ENCODE assay signal across 8 cellular contexts in genomic region chrX:53433651-53434639, GRCh38. TPM values are rescaled to one million over a fixed set of nuclear protein-coding genes. Genes with fewer than 3 reads are reported as not detected.
DNase-seq lines count a peak whose midpoint lies in the region; ATAC-seq, FAIRE-seq and TF ChIP-seq lines count a peak whose summit lies in the region.

Gene HSD17B10, minus strand, starts transcription at chrX:53434370. Its CDS starts 25 bp downstream, at chrX:53434345.

- H3K27me3 ChIP-seq in A673 (replicated peaks; ENCODE audit: insufficient read depth, low read depth, low read length, poor library complexity) (peaks cover 14% of the 10 kb centered on the region), bronchial epithelial cell (ENCODE audit: control insufficient read depth, insufficient read depth, low read length) (no peaks in the 10 kb centered on the region), smooth muscle cell (ENCODE audit: low read depth) (no peaks in the 10 kb centered on the region)

- H3K4me2 ChIP-seq in smooth muscle cell, result peak within 1 kb of the TSS; percentile 87

- H4K20me1 ChIP-seq in smooth muscle cell (ENCODE audit: low read depth), result no peaks in the 10 kb centered on the region

- no TSS peak for BruUV-seq in A673 (replicated peaks; lab: Mats Ljungman, UMichigan)

- DNase-seq in A673 (ENCODE audit: low spot score), result peak; percentile 92
- DNase-seq in NCI-H2227 treated with DMSO at 0.1 percent for 48 hours (lab: John Stamatoyannopoulos, UW), result peak; percentile 93
- DNase-seq in bronchial epithelial cell (ENCODE audit: low read depth), result peak; percentile 64
- DNase-seq in iPS-NIHi11 (ENCODE audit: low spot score), result peak; percentile 92
- DNase-seq in smooth muscle cell (lab: John Stamatoyannopoulos, UW; ENCODE audit: unreplicated experiment), result peak; percentile 28

- no peak for FAIRE-seq in bronchial epithelial cell (lab: Jason Lieb, UNC)

- POLR2A ChIA-PET in A673 (lab: Charles Lee; ENCODE audit: low non-redundant PET), result no interaction called here

- H3K79me2 ChIP-seq in smooth muscle cell (ENCODE audit: low read depth), result no peaks in the 10 kb centered on the region

- H3F3A ChIP-seq in smooth muscle cell (ENCODE audit: low read depth), result no peaks in the 10 kb centered on the region

- TF ChIP-seq CTCF in A673 (conservative IDR thresholded peaks at IDR 0.05; ENCODE audit: low read depth, low read length) (no peak), WI38 (IDR thresholded peaks at IDR 0.05; ENCODE audit: low read depth, low read length) (no peak), bronchial epithelial cell (IDR thresholded peaks at IDR 0.05; ENCODE audit: insufficient read depth, low read length, severe bottlenecking) (no peak), smooth muscle cell (IDR thresholded peaks at IDR 0.05; ENCODE audit: borderline replicate concordance, insufficient read depth, poor library complexity, severe bottlenecking) (no peak)

- H3K36me3 ChIP-seq in A673 (ENCODE audit: insufficient read depth, low read length, poor library complexity, severe bottlenecking) (no peaks in the 10 kb centered on the region), bronchial epithelial cell (ENCODE audit: control insufficient read depth, insufficient read depth, low read length) (peaks cover 10% of the 10 kb centered on the region), smooth muscle cell (ENCODE audit: low read depth) (no peaks in the 10 kb centered on the region)

- CTCF ChIA-PET in A673 (lab: Charles Lee), result no interaction called here

- intact Hi-C loops in A673 (cut with micrococcal nuclease; ENCODE audit: unreplicated experiment), result no loop called here

- peak within 1 kb of the TSS; percentile 83 for H2AFZ ChIP-seq in smooth muscle cell (ENCODE audit: low read depth)

- peak within 1 kb of the TSS; percentile 75 for H3K9ac ChIP-seq in smooth muscle cell (ENCODE audit: low read depth)

- H3K4me3 ChIP-seq in A673 (ENCODE audit: low read depth, low read length, poor library complexity, severe bottlenecking) (peak within 1 kb of the TSS; percentile 71), WI38 (ENCODE audit: low read depth, low read length) (peak within 1 kb of the TSS; percentile 76), bronchial epithelial cell (ENCODE audit: low read depth, low read length) (peak within 1 kb of the TSS; percentile 77), smooth muscle cell (peak within 1 kb of the TSS; percentile 64)

- H3K27ac ChIP-seq in A673 (ENCODE audit: low read depth, low read length, poor library complexity, severe bottlenecking) (peak within 1 kb of the TSS; percentile 54), smooth muscle cell (ENCODE audit: low read depth) (no peak within 1 kb of the TSS)

- 42% methylated on average over 61 of the region's 61 CpGs for WGBS in smooth muscle cell (ENCODE audit: low lambda C conversion rate)

- H3K9me3 ChIP-seq in A673 (ENCODE audit: low read depth, low read length, poor library complexity, severe bottlenecking) (no peaks in the 10 kb centered on the region), smooth muscle cell (replicated peaks; ENCODE audit: low read depth) (no peaks in the 10 kb centered on the region)

- H3K4me1 ChIP-seq in A673 (ENCODE audit: insufficient read depth, low read length, poor library complexity, severe bottlenecking) (no peaks in the 10 kb centered on the region), smooth muscle cell (ENCODE audit: low read depth) (no peaks in the 10 kb centered on the region)

- peak; percentile 98 for ATAC-seq in GM18868 (IDR thresholded peaks at IDR 0.05; ENCODE audit: unreplicated experiment)
- peak; percentile 95 for ATAC-seq in HG03108 (IDR thresholded peaks at IDR 0.05; ENCODE audit: unreplicated experiment)

RNA-seq across cellular contexts. Expression of gene HSD17B10, which starts in this region (rescaled TPM):
- total RNA-seq in A673 (2021), result 126 and 132 TPM in 2 replicates
- 70.0 and 75.9 TPM in 2 replicates for total RNA-seq in bronchial epithelial cell
- total RNA-seq in smooth muscle cell, result 42.4 and 48.6 TPM in 2 replicates
- polyA plus RNA-seq in smooth muscle cell, result 90.0 and 92.2 TPM in 2 replicates

Comparison
In these comparisons a context has a peak if more than half of its experiments do, and no peak if none do; other contexts are left out.
1. DNase-seq: peak in every context shown above with its lines; median percentile 93 in NCI-H2227 treated with DMSO at 0.1 percent for 48 hours; 92 in A673; 92 in iPS-NIHi11; 64 in bronchial epithelial cell; 28 in smooth muscle cell.